In genomic region chr9:129080608-129081387, GRCh38 we compare ENCODE assay signal across 1 cellular context.
TF ChIP-seq lines count a peak whose summit lies in the region.

DOLPP1 (plus strand) TSS chr9:129081111; CDS start chr9:129081132, 21 bp downstream.

TF ChIP-seq in K562, 482 proteins besides CTCF, POLR2A, EP300 and RAD21 (continued from another document and continues in another):
- peak in 2 of 3 experiments; percentile 67 to 93; a peak in 4 of 6 replicates for TF ChIP-seq ZBTB11 (CRISPR knock-in tag; IDR thresholded peaks at IDR 0.05)
- peak; percentile 75 for TF ChIP-seq USF1 (CRISPR knock-in tag; IDR thresholded peaks at IDR 0.05)
- peak; percentile 93 for TF ChIP-seq TFAP4 (CRISPR knock-in tag; IDR thresholded peaks at IDR 0.05; ENCODE audit: borderline replicate concordance)
- peak; percentile 60 for TF ChIP-seq NFE2 (IDR thresholded peaks at IDR 0.05; ENCODE audit: low read depth)
- peak; percentile 90 for TF ChIP-seq ERF (CRISPR knock-in tag; IDR thresholded peaks at IDR 0.05)
- TF ChIP-seq ZNF175 (CRISPR knock-in tag; IDR thresholded peaks at IDR 0.05; ENCODE audit: low read depth): peak; percentile 99
- peak; percentile 12; the same call in 1 of the 2 replicates for TF ChIP-seq NFIC (IDR thresholded peaks at IDR 0.05)
- peak; percentile 48; the same call in 1 of the 2 replicates for TF ChIP-seq PTRF (tag; IDR thresholded peaks at IDR 0.05)
- TF ChIP-seq ARID2 (IDR thresholded peaks at IDR 0.05): no peak
- peak; percentile 49 for TF ChIP-seq SMAD1 (IDR thresholded peaks at IDR 0.05; ENCODE audit: low read depth, low read length, partially characterized antibody)
- no peak for TF ChIP-seq NR3C1 (CRISPR knock-in tag; IDR thresholded peaks at IDR 0.05)
- TF ChIP-seq SP1 (CRISPR knock-in tag; IDR thresholded peaks at IDR 0.05): peak; percentile 93
- peak; percentile 66; the same call in 1 of the 2 replicates for TF ChIP-seq ZBTB9 (CRISPR knock-in tag; IDR thresholded peaks at IDR 0.05)
- TF ChIP-seq JUND (IDR thresholded peaks at IDR 0.05; ENCODE audit: borderline replicate concordance, low read depth, low read length): 0 out of 2 replicates have a peak, but pooled peaks have one; percentile 4
- no peak for TF ChIP-seq JUND (tag; IDR thresholded peaks at IDR 0.05; ENCODE audit: borderline replicate concordance, low read depth, low read length)
- peak; percentile 94 for TF ChIP-seq EZH2 (IDR thresholded peaks at IDR 0.05; ENCODE audit: borderline replicate concordance, low read depth, low read length)
- 0 out of 2 replicates have a peak, but pooled peaks have one; percentile 79 for TF ChIP-seq CAMTA2 (CRISPR knock-in tag; conservative IDR thresholded peaks at IDR 0.05)
- peak; percentile 98 for TF ChIP-seq NRF1 (conservative IDR thresholded peaks at IDR 0.05 in 1 of 2, IDR thresholded peaks at IDR 0.05 in 1 of 2)
- TF ChIP-seq YY1 (IDR thresholded peaks at IDR 0.05; ENCODE audit: borderline replicate concordance in 1 of 3, control insufficient read depth in 1 of 3, extremely low read depth in 1 of 3, insufficient read depth in 3 of 3, insufficient read length in 1 of 3, insufficient replicate concordance in 2 of 3, low read depth in 1 of 3, low read length in 2 of 3): peak; percentile 79 to 97 (median 93)
- 0 out of 4 replicates have a peak, but pooled peaks of 1 of the 2 experiments have one; percentile 88 for TF ChIP-seq KDM1A (IDR thresholded peaks at IDR 0.05)
- TF ChIP-seq UBTF (IDR thresholded peaks at IDR 0.05; ENCODE audit: borderline replicate concordance in 1 of 2, low read depth in 2 of 2, low read length in 2 of 2): no peak
- TF ChIP-seq PRDM10 (IDR thresholded peaks at IDR 0.05; ENCODE audit: partially characterized antibody): peak; percentile 2
- TF ChIP-seq CLOCK (CRISPR knock-in tag; IDR thresholded peaks at IDR 0.05; ENCODE audit: borderline replicate concordance): 0 out of 2 replicates have a peak, but pooled peaks have one; percentile 39
- TF ChIP-seq GMEB1 (CRISPR knock-in tag; IDR thresholded peaks at IDR 0.05): peak; percentile 52
- TF ChIP-seq ZNF197 (CRISPR knock-in tag; IDR thresholded peaks at IDR 0.05; ENCODE audit: low read depth): peak; percentile 91
- peak; percentile 61; the same call in 1 of the 2 replicates for TF ChIP-seq KLF6 (CRISPR knock-in tag; IDR thresholded peaks at IDR 0.05; ENCODE audit: borderline replicate concordance)
- peak in 1 of 2 experiments; percentile 98; a peak in 2 of 4 replicates for TF ChIP-seq ZNF639 (CRISPR knock-in tag; conservative IDR thresholded peaks at IDR 0.05 in 1 of 2, IDR thresholded peaks at IDR 0.05 in 1 of 2)
- TF ChIP-seq SNRNP70 (optimal IDR thresholded peaks at IDR 0.05; ENCODE audit: low read depth, low read length): no peak
- peak; percentile 88 for TF ChIP-seq RFX5 (IDR thresholded peaks at IDR 0.05; ENCODE audit: low read depth, low read length)
- 0 out of 2 replicates have a peak, but pooled peaks have one; percentile 48 for TF ChIP-seq ZNF444 (CRISPR knock-in tag; IDR thresholded peaks at IDR 0.05)
- peak; percentile 100 for TF ChIP-seq RBM25 (IDR thresholded peaks at IDR 0.05; ENCODE audit: low read depth, low read length, severe bottlenecking)
- TF ChIP-seq ZNF384 (IDR thresholded peaks at IDR 0.05; ENCODE audit: low read depth, low read length): peak; percentile 11; the same call in 1 of the 2 replicates
- no peak for TF ChIP-seq NR2C2 (CRISPR knock-in tag; IDR thresholded peaks at IDR 0.05)
- peak; percentile 69 for TF ChIP-seq NR2C2 (tag; IDR thresholded peaks at IDR 0.05)
- no peak for TF ChIP-seq PTBP1 (IDR thresholded peaks at IDR 0.05; ENCODE audit: low read depth, low read length)
- TF ChIP-seq NKRF (IDR thresholded peaks at IDR 0.05; ENCODE audit: borderline replicate concordance): peak; percentile 84; the same call in 1 of the 2 replicates
